ENCODE assay signal across 18 cellular contexts in the genomic region with DNA sequence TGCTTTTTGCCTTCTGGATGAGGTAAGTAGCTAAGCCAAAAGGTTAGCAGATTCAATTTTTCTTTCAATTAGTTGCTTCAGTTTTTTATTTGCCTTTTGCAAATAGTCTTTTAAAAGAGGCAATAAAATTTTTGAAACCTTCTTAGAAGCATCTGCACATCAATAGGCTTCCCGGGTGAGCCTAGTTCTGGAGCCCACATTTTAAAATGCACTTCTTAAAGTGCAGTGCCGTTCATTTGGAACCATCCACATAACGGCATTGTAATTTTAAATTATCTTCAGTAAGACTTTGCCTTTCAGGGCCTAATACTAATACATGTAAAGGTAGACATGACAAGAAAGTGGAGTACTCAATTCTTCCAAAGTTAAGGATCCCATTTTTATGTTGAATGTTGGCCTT.
A peak's percentile ranks its signal among the peaks of the same experiment; 100 is the strongest.
DNase-seq lines count a peak whose midpoint lies in the region; ATAC-seq, FAIRE-seq and TF ChIP-seq lines count a peak whose summit lies in the region.
"Had no signal": no experiment of that assay in that cellular context is flagged by ENCODE, and none has a peak within 500 bp of the region (broad histone marks: within the 10 kb centered on the region; RNA-seq: fewer than 3 reads in every experiment).

No MANE protein-coding gene starts in this region.

- POLR2A ChIA-PET in A549 (lab: Yijun Ruan, JAX): no interaction called here
- POLR2A ChIA-PET in H1 (lab: Charles Lee; ENCODE audit: partially characterized antibody): no interaction called here

- no peak for FAIRE-seq in A549 (lab: Jason Lieb, UNC)
- no peak for FAIRE-seq in H1 (lab: Jason Lieb, UNC)
- FAIRE-seq in GM12892 (lab: Jason Lieb, UNC): no peak
- FAIRE-seq: G401.6, GM12891, GM19239, HepG2 had no signal

- H3K9me3 ChIP-seq in A549: peaks cover 6% of the 10 kb centered on the region; the same call in 1 of the 3 replicates
- no peaks in the 10 kb centered on the region for H3K9me3 ChIP-seq in HUES64 (ENCODE audit: insufficient read depth, low read depth, low read length)
- H3K9me3 ChIP-seq in H1 (ENCODE audit: insufficient read depth in 2 of 2, low read depth in 1 of 2, low read length in 1 of 2): no peaks in the 10 kb centered on the region
- H3K9me3 ChIP-seq: BE2C had no signal

- H4K20me1 ChIP-seq in H1 (replicated peaks in 1 of 2; ENCODE audit: control insufficient read depth in 1 of 2, insufficient read depth in 2 of 2, low read length in 2 of 2): no peaks in the 10 kb centered on the region

- TF ChIP-seq CTCF in A549 (IDR thresholded peaks at IDR 0.05) (no peak), H1 (IDR thresholded peaks at IDR 0.05; ENCODE audit: control extremely low read depth in 1 of 3, insufficient read depth in 1 of 3, low read depth in 1 of 3, low read length in 3 of 3) (no peak), nephron (IDR thresholded peaks at IDR 0.05; ENCODE audit: unreplicated experiment in 3 of 3) (no peak), glutamatergic neuron (IDR thresholded peaks at IDR 0.05; ENCODE audit: partially characterized antibody, unreplicated experiment) (no peak)

- no peak overlapping the region for H3K56ac ChIP-seq in H1 (replicated peaks; ENCODE audit: insufficient read length, low read depth, low read length)

- H3K9ac ChIP-seq in HUES64 (ENCODE audit: low read depth, low read length): no peak overlapping the region
- H3K9ac ChIP-seq in H1 (replicated peaks in 1 of 4; ENCODE audit: extremely low read depth in 1 of 4, low read depth in 3 of 4, low read length in 3 of 4): no peak overlapping the region

- no peak overlapping the region for H4K91ac ChIP-seq in H1 (replicated peaks; ENCODE audit: insufficient read length, low read length)

- H3K27me3 Mint-ChIP-seq in nephron (ENCODE audit: low read depth) (no peaks in the 10 kb centered on the region), glutamatergic neuron (ENCODE audit: unreplicated experiment) (peaks cover 2% of the 10 kb centered on the region)
- H3K27me3 Mint-ChIP-seq in stimulated activated memory B cell treated with anti-CD40 and anti-IgM and Interleukin-4, amounts not matched to agents 10 μg/mL and 1 μg/mL and 100 μg/mL, for 72 hours: peaks cover 18% of the 10 kb centered on the region

- H3K4me3 ChIP-seq in A549 (no peak overlapping the region), HUES64 (ENCODE audit: low read length) (no peak overlapping the region), H1 (ENCODE audit: extremely low read depth in 1 of 4, insufficient read depth in 2 of 4, low read depth in 3 of 4, low read length in 4 of 4) (no peak overlapping the region)

- peaks cover 44% of the 10 kb centered on the region for H3K4me1 Mint-ChIP-seq in nephron
- peaks cover 4% of the 10 kb centered on the region for H3K4me1 Mint-ChIP-seq in glutamatergic neuron (ENCODE audit: low read depth, unreplicated experiment)
- no peaks in the 10 kb centered on the region for H3K4me1 Mint-ChIP-seq in stimulated activated memory B cell treated with anti-CD40 and anti-IgM and Interleukin-4, amounts not matched to agents 10 μg/mL and 1 μg/mL and 100 μg/mL, for 72 hours

- no peak overlapping the region for H3K4me2 ChIP-seq in A549
- H3K4me2 ChIP-seq in H1 (ENCODE audit: insufficient read depth in 1 of 2, low read depth in 2 of 2, low read length in 2 of 2): no peak overlapping the region

- H3K23ac ChIP-seq in H1 (ENCODE audit: insufficient read length): no peak overlapping the region

- H2BK12ac ChIP-seq in H1 (ENCODE audit: low read depth, low read length): no peak overlapping the region; the same call in 1 of the 2 replicates

- no peak overlapping the region for H3K4ac ChIP-seq in H1 (replicated peaks; ENCODE audit: insufficient read length, low read depth, low read length)

- no peaks in the 10 kb centered on the region; the same call in 1 of the 2 replicates for H3K23me2 ChIP-seq in H1 (ENCODE audit: low read depth, low read length)

- H3K36me3 Mint-ChIP-seq in nephron (ENCODE audit: low read depth) (no peaks in the 10 kb centered on the region), glutamatergic neuron (ENCODE audit: unreplicated experiment) (no peaks in the 10 kb centered on the region)
- no peaks in the 10 kb centered on the region for H3K36me3 Mint-ChIP-seq in stimulated activated memory B cell treated with anti-CD40 and anti-IgM and Interleukin-4, amounts not matched to agents 10 μg/mL and 1 μg/mL and 100 μg/mL, for 72 hours
- H3K36me3 Mint-ChIP-seq: CD4-positive, alpha-beta memory T cell had no signal

- H2BK15ac ChIP-seq in H1 (ENCODE audit: low read length): no peak overlapping the region

- H2AK5ac ChIP-seq in H1 (ENCODE audit: low read depth, low read length): no peak overlapping the region

- H3K4me1 ChIP-seq in A549 (peaks cover 40% of the 10 kb centered on the region), HUES64 (ENCODE audit: insufficient read depth, low read length) (peaks cover 60% of the 10 kb centered on the region), H1 (replicated peaks in 1 of 4; ENCODE audit: control insufficient read depth in 3 of 4, insufficient read depth in 4 of 4, low read length in 3 of 4) (peaks cover 15 to 24% (median 19%) of the 10 kb centered on the region in 4 experiments; a peak in 6 of 7 replicates)

- H3K27ac ChIP-seq in A549 (peak overlapping the region; percentile 35 to 61; a peak in 3 of 6 replicates), HUES64 (ENCODE audit: low read depth, low read length) (peak overlapping the region; percentile 94; the same call in 1 of the 2 replicates), H1 (ENCODE audit: low read depth, low read length) (no peak overlapping the region)
- H3K27ac ChIP-seq: C4-2B had no signal

- CTCF ChIA-PET in A549 (lab: Yijun Ruan, JAX): interaction anchor here (0.6 to 5.9 kb wide), 9 partner anchors 10 to 417 kb away, joined by 3 to 49 read pairs (median 4); partner anchors contain the start of gene THSD4
- CTCF ChIA-PET in H1 (lab: Charles Lee; ENCODE audit: partially characterized antibody): interaction anchor here (1.1 to 3.6 kb wide), 2 partner anchors 47 to 417 kb away, joined by 3 to 20 read pairs; no protein-coding TSS in a partner anchor

- no peak overlapping the region for H4K5ac ChIP-seq in H1 (ENCODE audit: insufficient read length, low read depth, low read length)

- H2BK20ac ChIP-seq in H1 (ENCODE audit: low read length): peak overlapping the region; percentile 62; the same call in 1 of the 2 replicates

- no peak overlapping the region for H4K8ac ChIP-seq in H1 (ENCODE audit: extremely low read depth, insufficient read depth, low read length)

- no peaks in the 10 kb centered on the region for H3K79me1 ChIP-seq in H1 (ENCODE audit: low read depth, low read length)

- H3K79me2 ChIP-seq in H1 (ENCODE audit: control insufficient read depth in 1 of 2, insufficient read depth in 2 of 2, low read length in 2 of 2): no peaks in the 10 kb centered on the region

- H2AFZ ChIP-seq in H1 (ENCODE audit: low read length): no peak overlapping the region

- H3K4me3 Mint-ChIP-seq in nephron (no peak overlapping the region), glutamatergic neuron (ENCODE audit: unreplicated experiment) (no peak overlapping the region)
- no peak overlapping the region for H3K4me3 Mint-ChIP-seq in stimulated activated memory B cell treated with anti-CD40 and anti-IgM and Interleukin-4, amounts not matched to agents 10 μg/mL and 1 μg/mL and 100 μg/mL, for 72 hours
- H3K4me3 Mint-ChIP-seq: CD4-positive, alpha-beta memory T cell had no signal

- peak overlapping the region; percentile 41; the same call in 1 of the 2 replicates for H3K18ac ChIP-seq in H1 (ENCODE audit: extremely low read depth, low read length)

- 91% methylated on average over 3 of the region's 3 CpGs for WGBS in A549 (ENCODE audit: missing lambda C conversion rate)
- WGBS in HUES64: 69% methylated on average over 3 of the region's 3 CpGs
- WGBS in H1 (ENCODE audit: extremely low coverage in 1 of 2, insufficient coverage in 1 of 2, insufficient read length in 1 of 2, insufficient replicate concordance in 2 of 2, low coverage in 1 of 2, low lambda C conversion rate in 2 of 2, missing lambda C conversion rate in 1 of 2), 2 experiments: 81% methylated on average over 3 of the region's 3 CpGs; no CpG with 5 or more reads in 1 of the 2 experiments

- no peak for TF ChIP-seq EP300 in A549 (IDR thresholded peaks at IDR 0.05)
- no peak for TF ChIP-seq EP300 in H1 (IDR thresholded peaks at IDR 0.05; ENCODE audit: borderline replicate concordance in 1 of 2, low read depth in 2 of 2, low read length in 2 of 2)

- DNase-seq in A549 (ENCODE audit: low read depth in 1 of 2, low spot score in 1 of 2) (no peak), H1 (ENCODE audit: low read depth in 1 of 2, low spot score in 2 of 2) (no peak), glutamatergic neuron (no peak), GM12892 (ENCODE audit: insufficient read length) (no peak)
- DNase-seq: 8988T; BE2C; CD4-positive, alpha-beta memory T cell; DMS79 treated with DMSO at 0.1 percent for 48 hours; EL had no signal

- H3K27ac Mint-ChIP-seq in nephron (peak overlapping the region; percentile 38 to 71 (median 69)), glutamatergic neuron (ENCODE audit: unreplicated experiment) (no peak overlapping the region)
- no peak overlapping the region for H3K27ac Mint-ChIP-seq in stimulated activated memory B cell treated with anti-CD40 and anti-IgM and Interleukin-4, amounts not matched to agents 10 μg/mL and 1 μg/mL and 100 μg/mL, for 72 hours

- H2BK120ac ChIP-seq in H1 (replicated peaks; ENCODE audit: low read depth, low read length): no peak overlapping the region

- H2BK5ac ChIP-seq in H1 (ENCODE audit: low read depth, low read length): peak overlapping the region; percentile 74; the same call in 1 of the 2 replicates

- H3K9me3 Mint-ChIP-seq in nephron (peaks cover 3% of the 10 kb centered on the region), glutamatergic neuron (ENCODE audit: unreplicated experiment) (no peaks in the 10 kb centered on the region)
- peaks cover 9% of the 10 kb centered on the region for H3K9me3 Mint-ChIP-seq in stimulated activated memory B cell treated with anti-CD40 and anti-IgM and Interleukin-4, amounts not matched to agents 10 μg/mL and 1 μg/mL and 100 μg/mL, for 72 hours

- H3K27me3 ChIP-seq in HUES64 (ENCODE audit: insufficient read depth, low read length): no peaks in the 10 kb centered on the region
- H3K27me3 ChIP-seq in H1 (replicated peaks in 1 of 4; ENCODE audit: control insufficient read depth in 3 of 4, extremely low read depth in 1 of 4, insufficient read depth in 3 of 4, low read length in 3 of 4): no peaks in the 10 kb centered on the region
- H3K27me3 ChIP-seq: BE2C had no signal

- no peak for TF ChIP-seq RAD21 in A549 (conservative IDR thresholded peaks at IDR 0.05 in 1 of 2, IDR thresholded peaks at IDR 0.05 in 1 of 2)
- no peak for TF ChIP-seq RAD21 in H1 (IDR thresholded peaks at IDR 0.05 in 1 of 2, conservative IDR thresholded peaks at IDR 0.05 in 1 of 2; ENCODE audit: low read depth in 2 of 2, low read length in 2 of 2)

- ATAC-seq in A549 (no peak), HG02885 (IDR thresholded peaks at IDR 0.05; ENCODE audit: poor library complexity, unreplicated experiment) (no peak)
- ATAC-seq in stimulated activated memory B cell treated with anti-CD40 and anti-IgM and Interleukin-4, amounts not matched to agents 10 μg/mL and 1 μg/mL and 100 μg/mL, for 72 hours: no peak
- ATAC-seq: HepG2 had no signal

- TF ChIP-seq POLR2A in A549 (IDR thresholded peaks at IDR 0.05; ENCODE audit: low read length) (no peak), H1 (IDR thresholded peaks at IDR 0.05; ENCODE audit: control extremely low read depth in 1 of 2, low read depth in 2 of 2, low read length in 2 of 2) (no peak), GM12892 (IDR thresholded peaks at IDR 0.05; ENCODE audit: low read depth, low read length) (no peak)

- H3K36me3 ChIP-seq in HUES64 (ENCODE audit: insufficient read depth, low read length): no peaks in the 10 kb centered on the region
- H3K36me3 ChIP-seq in H1 (ENCODE audit: control insufficient read depth in 2 of 4, insufficient read depth in 4 of 4, low read length in 3 of 4): no peaks in the 10 kb centered on the region
- H3K36me3 ChIP-seq: BE2C had no signal

- no peak overlapping the region for H3K14ac ChIP-seq in H1 (ENCODE audit: insufficient read length)

Comparison
In these comparisons a context has a peak if more than half of its experiments do, and no peak if none do; other contexts are left out.
1. H3K27ac Mint-ChIP-seq: peak in nephron (3 of 3); none in glutamatergic neuron (single experiment) and stimulated activated memory B cell treated with anti-CD40 and anti-IgM and Interleukin-4, amounts not matched to agents 10 μg/mL and 1 μg/mL and 100 μg/mL, for 72 hours (single experiment).